Comparison of ENCODE assay signal across 19 cellular contexts in the genomic region with DNA sequence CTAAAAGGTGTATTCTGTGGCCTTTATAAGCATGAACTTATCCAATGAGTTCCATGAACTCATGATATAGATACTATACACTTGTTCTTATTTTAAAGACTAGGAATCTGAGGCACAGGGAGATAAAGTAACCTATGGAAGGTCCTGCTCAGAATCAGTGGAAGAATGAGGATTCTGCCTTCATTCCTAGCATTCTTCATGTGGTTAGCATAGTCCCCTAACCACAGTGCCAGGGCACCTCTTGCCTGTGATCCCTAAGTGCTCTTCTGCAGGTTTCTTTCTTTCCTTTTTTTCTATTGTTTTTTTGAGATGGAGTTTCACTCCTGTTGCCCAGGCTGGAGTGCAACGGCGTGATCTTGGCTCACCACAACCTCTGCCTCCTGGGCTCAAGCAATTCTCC.
DNase-seq lines count a peak whose midpoint lies in the region; ATAC-seq and TF ChIP-seq lines count a peak whose summit lies in the region.
"Had no signal": no experiment of that assay in that cellular context is flagged by ENCODE, and none has a peak within 500 bp of the region (broad histone marks: within the 10 kb centered on the region; RNA-seq: fewer than 3 reads in every experiment).

No MANE protein-coding gene starts in this region.

- DNase-seq in Daoy (ENCODE audit: low read depth): peak; percentile 42
- DNase-seq in IMR-90: no peak
- peak; percentile 52 for DNase-seq in amniotic epithelial cell (ENCODE audit: low read depth)
- peak; percentile 60 for DNase-seq in mesendoderm
- no peak for DNase-seq in stimulated activated CD4-positive, alpha-beta T cell treated with anti-CD3 and anti-CD28 coated beads, Interleukin-15, amount 100 ng/mL, for 24 hours
- no peak for DNase-seq in NCI-H1694 (lab: John Stamatoyannopoulos, UW)
- DNase-seq in activated CD8-positive, alpha-beta T cell treated with anti-CD3 and anti-CD28 coated beads for 36 hours: no peak
- DNase-seq: activated naive CD8-positive, alpha-beta T cell treated with anti-CD3 and anti-CD28 coated beads for 36 hours; activated T-cell treated with anti-CD3 and anti-CD28 coated beads, Interleukin-2, amount 50 U/mL, for 48 hours; CD4-positive, alpha-beta memory T cell; DMS53; NCI-H1417 treated with DMSO at 0.1 percent for 48 hours; NCI-H526; T-helper 9 cell had no signal

- H3K23ac ChIP-seq in IMR-90 (ENCODE audit: low read depth, low read length) (peak overlapping the region; percentile 93), mesendoderm (ENCODE audit: low read length) (no peak overlapping the region)

- dilution Hi-C loops in IMR-90 (cut with HindIII; ENCODE audit: low sequenced_read_pairs, unreplicated experiment): no loop called here

- peak overlapping the region; percentile 52; the same call in 1 of the 2 replicates for H3K14ac ChIP-seq in IMR-90 (replicated peaks; ENCODE audit: low read depth, low read length)

- no peaks in the 10 kb centered on the region for H3K9me3 ChIP-seq in IMR-90 (ENCODE audit: control insufficient read depth, insufficient read depth, low read length)
- H3K9me3 ChIP-seq: gastroesophageal sphincter had no signal

- peak overlapping the region; percentile 29; the same call in 1 of the 2 replicates for H4K91ac ChIP-seq in IMR-90 (ENCODE audit: insufficient read depth, low read depth, low read length)

- no peaks in the 10 kb centered on the region; the same call in 1 of the 2 replicates for H4K20me1 ChIP-seq in IMR-90 (ENCODE audit: insufficient read depth, low read length)

- H2AFZ ChIP-seq in IMR-90 (replicated peaks; ENCODE audit: low read length, poor library complexity): no peak overlapping the region

- H2AK9ac ChIP-seq in IMR-90 (replicated peaks; ENCODE audit: low read depth, low read length, poor library complexity): no peak overlapping the region

- peak overlapping the region; percentile 84 for H2BK20ac ChIP-seq in IMR-90 (ENCODE audit: low read depth, low read length)

- H4K8ac ChIP-seq in IMR-90 (ENCODE audit: low read depth in 2 of 2, low read length in 2 of 2) (no peak overlapping the region), mesendoderm (ENCODE audit: low read depth, low read length) (no peak overlapping the region)

- ATAC-seq in IMR-90 (ENCODE audit: low read depth) (peak; percentile 53), HG03159 (IDR thresholded peaks at IDR 0.05; ENCODE audit: unreplicated experiment) (no peak)
- no peak for ATAC-seq in activated CD8-positive, alpha-beta T cell treated with anti-CD3 and anti-CD28 coated beads for 36 hours
- ATAC-seq: activated CD4-positive, CD25-positive, alpha-beta regulatory T cell treated with anti-CD3 and anti-CD28 coated beads, Interleukin-2, amount 50 U/mL, for 24 hours; gastroesophageal sphincter had no signal

- no peak overlapping the region for H3K27ac Mint-ChIP-seq in activated CD8-positive, alpha-beta T cell treated with anti-CD3 and anti-CD28 coated beads for 36 hours
- H3K27ac Mint-ChIP-seq: activated naive CD8-positive, alpha-beta T cell treated with anti-CD3 and anti-CD28 coated beads for 36 hours had no signal

- no TSS peak for BruUV-seq in IMR-90 (replicated peaks; lab: Mats Ljungman, UMichigan)

- no peak for TF ChIP-seq POLR2A in IMR-90 (IDR thresholded peaks at IDR 0.05; ENCODE audit: low read depth, low read length)

- H3K27me3 ChIP-seq in IMR-90 (ENCODE audit: control insufficient read depth, insufficient read depth, low read length) (no peaks in the 10 kb centered on the region), mesendoderm (ENCODE audit: insufficient read depth, low read length, poor library complexity) (no peaks in the 10 kb centered on the region)
- H3K27me3 ChIP-seq: gastroesophageal sphincter had no signal

- peaks cover 13% of the 10 kb centered on the region for H3K4me1 Mint-ChIP-seq in activated CD8-positive, alpha-beta T cell treated with anti-CD3 and anti-CD28 coated beads for 36 hours (ENCODE audit: low read depth)

- H2BK15ac ChIP-seq in IMR-90 (ENCODE audit: low read depth, low read length) (peak overlapping the region; percentile 26; the same call in 1 of the 3 replicates), mesendoderm (replicated peaks; ENCODE audit: low read depth) (no peak overlapping the region)

- H3K4ac ChIP-seq in IMR-90 (ENCODE audit: low read depth, low read length) (peak overlapping the region; percentile 60), mesendoderm (ENCODE audit: low read depth, low read length) (no peak overlapping the region)

- peak overlapping the region; percentile 69 for H2BK120ac ChIP-seq in IMR-90 (ENCODE audit: low read depth, low read length)
- H2BK120ac ChIP-seq in mesendoderm (ENCODE audit: low read depth, low read length): no peak overlapping the region

- H3K36me3 ChIP-seq in IMR-90 (ENCODE audit: control insufficient read depth, insufficient read depth, low read length) (no peaks in the 10 kb centered on the region), mesendoderm (ENCODE audit: control insufficient read depth, insufficient read depth, low read length) (no peaks in the 10 kb centered on the region)
- H3K36me3 ChIP-seq: gastroesophageal sphincter had no signal

- H3K27ac ChIP-seq in IMR-90 (ENCODE audit: insufficient read depth, low read length) (no peak overlapping the region), mesendoderm (ENCODE audit: low read depth, low read length) (no peak overlapping the region)
- H3K27ac ChIP-seq: epithelial cell of prostate, gastroesophageal sphincter had no signal

- peak overlapping the region; percentile 52; the same call in 1 of the 2 replicates for H2AK5ac ChIP-seq in IMR-90 (ENCODE audit: low read depth, low read length)
- no peak overlapping the region for H2AK5ac ChIP-seq in mesendoderm (ENCODE audit: low read length)

- CTCF ChIA-PET in IMR-90 (lab: Yijun Ruan, JAX): interaction anchor here (0.7 to 1.0 kb wide), 2 partner anchors 123 to 176 kb away, joined by 3 read pairs; no protein-coding TSS in a partner anchor
- CTCF ChIA-PET in activated CD8-positive, alpha-beta T cell treated with anti-CD3 and anti-CD28 coated beads for 36 hours (lab: Charles Lee): no interaction called here

- H4K5ac ChIP-seq in IMR-90 (ENCODE audit: low read depth, low read length) (no peak overlapping the region; the same call in 1 of the 2 replicates), mesendoderm (ENCODE audit: low read length) (no peak overlapping the region)

- H3K9me3 Mint-ChIP-seq in activated CD8-positive, alpha-beta T cell treated with anti-CD3 and anti-CD28 coated beads for 36 hours: no peaks in the 10 kb centered on the region
- H3K9me3 Mint-ChIP-seq: activated naive CD8-positive, alpha-beta T cell treated with anti-CD3 and anti-CD28 coated beads for 36 hours; CD4-positive, alpha-beta memory T cell; neural crest cell had no signal

- TF ChIP-seq RAD21 in IMR-90 (IDR thresholded peaks at IDR 0.05; ENCODE audit: low read length): no peak

- H3K4me1 ChIP-seq in IMR-90 (ENCODE audit: control insufficient read depth, insufficient read depth, low read length): peaks cover 12% of the 10 kb centered on the region; the same call in 1 of the 2 replicates
- H3K4me1 ChIP-seq in mesendoderm (ENCODE audit: control insufficient read depth, low read depth, low read length): peaks cover 2% of the 10 kb centered on the region
- H3K4me1 ChIP-seq: gastroesophageal sphincter had no signal

- H2BK5ac ChIP-seq in IMR-90 (ENCODE audit: low read depth, low read length, poor library complexity, severe bottlenecking): peak overlapping the region; percentile 22
- no peak overlapping the region for H2BK5ac ChIP-seq in mesendoderm (ENCODE audit: low read length)

- H3K56ac ChIP-seq in IMR-90 (ENCODE audit: extremely low read depth, insufficient read depth, low read length) (no peak overlapping the region; the same call in 1 of the 2 replicates), mesendoderm (ENCODE audit: low read length) (no peak overlapping the region)

- no peaks in the 10 kb centered on the region for H3K79me2 ChIP-seq in mesendoderm (ENCODE audit: control insufficient read depth, insufficient read depth, low read length)

- intact Hi-C loops in IMR-90 (cut with micrococcal nuclease): no loop called here
- intact Hi-C loops in activated CD8-positive, alpha-beta T cell treated with anti-CD3 and anti-CD28 coated beads for 36 hours (cut with micrococcal nuclease): no loop called here

- H3K4me3 Mint-ChIP-seq in activated CD8-positive, alpha-beta T cell treated with anti-CD3 and anti-CD28 coated beads for 36 hours: no peak overlapping the region
- H3K4me3 Mint-ChIP-seq: activated naive CD8-positive, alpha-beta T cell treated with anti-CD3 and anti-CD28 coated beads for 36 hours; CD4-positive, alpha-beta memory T cell; neural crest cell had no signal

- peaks cover 18% of the 10 kb centered on the region for H3K9me1 ChIP-seq in IMR-90 (ENCODE audit: insufficient read depth, low read length)

- no peak overlapping the region for H3K4me3 ChIP-seq in IMR-90 (ENCODE audit: insufficient read depth, low read depth, low read length)
- H3K4me3 ChIP-seq in mesendoderm (ENCODE audit: low read length): no peak overlapping the region
- H3K4me3 ChIP-seq: gastroesophageal sphincter had no signal

- H3K18ac ChIP-seq in IMR-90 (ENCODE audit: low read depth, low read length) (peak overlapping the region; percentile 8; the same call in 1 of the 2 replicates), mesendoderm (ENCODE audit: low read length) (no peak overlapping the region)

- TF ChIP-seq CTCF in IMR-90 (conservative IDR thresholded peaks at IDR 0.05; ENCODE audit: low read depth, low read length): no peak
- TF ChIP-seq CTCF in activated CD8-positive, alpha-beta T cell treated with anti-CD3 and anti-CD28 coated beads for 36 hours (IDR thresholded peaks at IDR 0.05): no peak

- H3K79me1 ChIP-seq in IMR-90 (ENCODE audit: low read depth in 1 of 2, low read length in 2 of 2) (peaks cover 12 to 56% of the 10 kb centered on the region in 2 experiments), mesendoderm (ENCODE audit: low read length) (no peaks in the 10 kb centered on the region)

- H3K9ac ChIP-seq in IMR-90 (ENCODE audit: low read depth, low read length) (no peak overlapping the region), mesendoderm (ENCODE audit: low read length) (no peak overlapping the region)

- POLR2A ChIA-PET in IMR-90 (lab: Charles Lee; ENCODE audit: unreplicated experiment): no interaction called here
- POLR2A ChIA-PET in activated CD8-positive, alpha-beta T cell treated with anti-CD3 and anti-CD28 coated beads for 36 hours (lab: Charles Lee): no interaction called here

- in situ Hi-C loops in IMR-90 (cut with MboI; ENCODE audit: low sequenced_read_pairs): no loop called here

- WGBS in IMR-90 (ENCODE audit: extremely low coverage in 2 of 2, insufficient read length in 1 of 2), 2 experiments: no CpG with 5 or more reads among the region's 2 CpGs
- WGBS in mesendoderm (ENCODE audit: extremely low coverage, insufficient coverage, low lambda C conversion rate): no CpG with 5 or more reads among the region's 2 CpGs

- no peaks in the 10 kb centered on the region for H3K36me3 Mint-ChIP-seq in activated CD8-positive, alpha-beta T cell treated with anti-CD3 and anti-CD28 coated beads for 36 hours (ENCODE audit: low read depth)
- H3K36me3 Mint-ChIP-seq: activated naive CD8-positive, alpha-beta T cell treated with anti-CD3 and anti-CD28 coated beads for 36 hours; CD4-positive, alpha-beta memory T cell had no signal

- no peaks in the 10 kb centered on the region for H3K27me3 Mint-ChIP-seq in activated CD8-positive, alpha-beta T cell treated with anti-CD3 and anti-CD28 coated beads for 36 hours
- H3K27me3 Mint-ChIP-seq: activated naive CD8-positive, alpha-beta T cell treated with anti-CD3 and anti-CD28 coated beads for 36 hours; CD4-positive, alpha-beta memory T cell had no signal

- H3K4me2 ChIP-seq in IMR-90 (ENCODE audit: low read depth, low read length) (no peak overlapping the region), mesendoderm (ENCODE audit: low read length) (no peak overlapping the region)

Comparison
In these comparisons a context has a peak if more than half of its experiments do, and no peak if none do; other contexts are left out.
1. DNase-seq: peak in Daoy (single experiment), amniotic epithelial cell (single experiment) and mesendoderm (single experiment); none in IMR-90 (single experiment), stimulated activated CD4-positive, alpha-beta T cell treated with anti-CD3 and anti-CD28 coated beads, Interleukin-15, amount 100 ng/mL, for 24 hours (single experiment), NCI-H1694 (single experiment) and activated CD8-positive, alpha-beta T cell treated with anti-CD3 and anti-CD28 coated beads for 36 hours (single experiment).